ENCODE assay signal across 13 cellular contexts in the genomic region with DNA sequence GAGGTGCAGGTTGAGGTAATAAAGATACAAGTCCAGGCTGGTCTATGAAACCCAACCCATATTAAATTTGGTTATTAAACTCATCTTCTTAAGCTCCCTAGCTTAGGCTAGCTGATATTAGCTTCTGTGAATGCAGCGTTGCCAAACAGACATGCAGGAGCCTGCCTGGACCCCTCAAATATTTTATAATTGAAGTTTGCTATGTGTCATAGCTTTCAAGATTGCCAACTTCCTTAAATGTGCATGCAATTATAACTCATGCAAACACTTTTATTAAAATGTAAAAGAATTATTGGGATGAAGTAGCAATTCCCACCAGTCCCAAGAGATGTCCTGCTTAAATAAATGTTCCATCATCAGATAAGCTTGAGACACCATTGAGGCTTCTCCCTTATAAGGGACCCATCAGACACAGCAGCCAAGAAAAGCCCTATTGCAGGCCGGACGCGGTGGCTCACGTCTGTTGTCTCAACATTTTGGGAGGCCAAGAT. TPM values are rescaled to one million over a fixed set of nuclear protein-coding genes. Genes with fewer than 3 reads are reported as not detected.
DNase-seq lines count a peak whose midpoint lies in the region; ATAC-seq and TF ChIP-seq lines count a peak whose summit lies in the region.
"Had no signal": no experiment of that assay in that cellular context is flagged by ENCODE, and none has a peak within 500 bp of the region (broad histone marks: within the 10 kb centered on the region; RNA-seq: fewer than 3 reads in every experiment).

No MANE protein-coding gene starts in this region.

- TF ChIP-seq CTCF in Caco-2 (IDR thresholded peaks at IDR 0.05; ENCODE audit: insufficient read depth in 1 of 2, low read depth in 1 of 2, low read length in 1 of 2, severe bottlenecking in 1 of 2, unreplicated experiment in 1 of 2) (no peak), esophagus squamous epithelium (IDR thresholded peaks at IDR 0.05) (no peak), psoas muscle (IDR thresholded peaks at IDR 0.05) (no peak)

- CTCF ChIA-PET in Caco-2 (lab: Charles Lee): no interaction called here

- H3K27me3 ChIP-seq in Caco-2 (replicated peaks; ENCODE audit: control insufficient read depth, insufficient read depth, low read length) (no peaks in the 10 kb centered on the region), esophagus squamous epithelium (no peaks in the 10 kb centered on the region), psoas muscle (ENCODE audit: insufficient read depth in 3 of 3, low read length in 2 of 3) (no peaks in the 10 kb centered on the region)

- H3K9me3 ChIP-seq in Caco-2: no peaks in the 10 kb centered on the region
- no peaks in the 10 kb centered on the region for H3K9me3 ChIP-seq in esophagus squamous epithelium
- no peaks in the 10 kb centered on the region for H3K9me3 ChIP-seq in psoas muscle

- intact Hi-C loops in Caco-2 (cut with micrococcal nuclease; ENCODE audit: unreplicated experiment): no loop called here
- intact Hi-C loops in esophagus squamous epithelium (cut with DNase I): no loop called here
- intact Hi-C loops in psoas muscle (cut with DNase I): no loop called here

- TF ChIP-seq POLR2A in esophagus squamous epithelium (IDR thresholded peaks at IDR 0.05): no peak

- 38 to 46% methylated on average over 5 of the region's 5 CpGs for WGBS in esophagus squamous epithelium, 2 donors
- WGBS in psoas muscle, 3 donors: 32 to 55% (median 38%) methylated on average over 5 of the region's 5 CpGs

- H3K36me3 ChIP-seq in Caco-2 (ENCODE audit: control insufficient read depth, insufficient read depth, low read length) (peaks cover 2% of the 10 kb centered on the region; the same call in 1 of the 2 replicates), esophagus squamous epithelium (peaks cover 0 to 15% (median 0%) of the 10 kb centered on the region in 3 donors), psoas muscle (ENCODE audit: insufficient read depth in 1 of 2, low read depth in 1 of 2) (peaks cover 5 to 20% of the 10 kb centered on the region in 2 donors)

- DNase-seq in Caco-2 (no peak), NCI-H526 treated with DMSO at 0.1 percent for 48 hours (lab: John Stamatoyannopoulos, UW) (peak; percentile 83), esophagus squamous epithelium (lab: John Stamatoyannopoulos, UW) (no peak), psoas muscle (no peak), dermis blood vessel endothelial cell (no peak), cerebellar nuclear complex (lab: John Stamatoyannopoulos, UW) (no peak), LoVo (ENCODE audit: low spot score) (no peak)
- DNase-seq: kidney glomerular epithelial cell, NCI-H510A treated with DMSO at 0.1 percent for 48 hours, nephron progenitor cell had no signal

- H3K4me1 Mint-ChIP-seq in Caco-2 (ENCODE audit: low read depth, unreplicated experiment): peaks cover 31% of the 10 kb centered on the region

- H3K27ac Mint-ChIP-seq in Caco-2 (ENCODE audit: unreplicated experiment): peak overlapping the region; percentile 29
- H3K27ac Mint-ChIP-seq: activated naive CD8-positive, alpha-beta T cell; B cell; nephron progenitor cell had no signal

- no TSS peak for BruUV-seq in Caco-2 (replicated peaks; lab: Mats Ljungman, UMichigan)

- POLR2A ChIA-PET in Caco-2 (lab: Charles Lee): no interaction called here

- ATAC-seq in psoas muscle (peak; percentile 38 to 72 (median 62)), HG02852 (IDR thresholded peaks at IDR 0.05; ENCODE audit: unreplicated experiment) (no peak)

- H3K4me3 ChIP-seq in Caco-2 (ENCODE audit: low read depth, low read length) (no peak overlapping the region), esophagus squamous epithelium (no peak overlapping the region), psoas muscle (no peak overlapping the region)

- H3K27me3 Mint-ChIP-seq in Caco-2 (ENCODE audit: insufficient read depth, unreplicated experiment): no peaks in the 10 kb centered on the region
- H3K27me3 Mint-ChIP-seq: activated naive CD8-positive, alpha-beta T cell; B cell had no signal

- peaks cover 66% of the 10 kb centered on the region for H3K4me1 ChIP-seq in Caco-2
- H3K4me1 ChIP-seq in esophagus squamous epithelium: peaks cover 13 to 90% (median 70%) of the 10 kb centered on the region in 3 donors
- peaks cover 81% of the 10 kb centered on the region for H3K4me1 ChIP-seq in psoas muscle

- no peak overlapping the region for H3K4me3 Mint-ChIP-seq in Caco-2 (ENCODE audit: unreplicated experiment)
- H3K4me3 Mint-ChIP-seq: activated naive CD8-positive, alpha-beta T cell; B cell; nephron progenitor cell had no signal

- H3K9me3 Mint-ChIP-seq in Caco-2 (ENCODE audit: unreplicated experiment): no peaks in the 10 kb centered on the region
- H3K9me3 Mint-ChIP-seq: nephron progenitor cell had no signal

- peak overlapping the region; percentile 70 to 75 (median 74) for H3K27ac ChIP-seq in esophagus squamous epithelium
- H3K27ac ChIP-seq in psoas muscle: peak overlapping the region; percentile 64

- peaks cover 19% of the 10 kb centered on the region for H3K36me3 Mint-ChIP-seq in Caco-2 (ENCODE audit: insufficient read depth, unreplicated experiment)

RNA-seq across cellular contexts. Expression of a gene that starts 51.3 kb away (rescaled TPM):
- 41.6 TPM in 2 replicates for total RNA-seq in Caco-2 (2022)
- total RNA-seq in esophagus squamous epithelium: 10 to 100 TPM; 18.3 to 58.7 (median 29.7) TPM
- 10 to 100 TPM; 54.3 to 93.1 (median 77.8) TPM for total RNA-seq in psoas muscle
- polyA plus RNA-seq in psoas muscle: 10 to 100 TPM; 13.3 to 61.9 (median 27.4) TPM
- 78.3 and 90.6 TPM in 2 replicates for total RNA-seq in dermis blood vessel endothelial cell
